In the genomic region with DNA sequence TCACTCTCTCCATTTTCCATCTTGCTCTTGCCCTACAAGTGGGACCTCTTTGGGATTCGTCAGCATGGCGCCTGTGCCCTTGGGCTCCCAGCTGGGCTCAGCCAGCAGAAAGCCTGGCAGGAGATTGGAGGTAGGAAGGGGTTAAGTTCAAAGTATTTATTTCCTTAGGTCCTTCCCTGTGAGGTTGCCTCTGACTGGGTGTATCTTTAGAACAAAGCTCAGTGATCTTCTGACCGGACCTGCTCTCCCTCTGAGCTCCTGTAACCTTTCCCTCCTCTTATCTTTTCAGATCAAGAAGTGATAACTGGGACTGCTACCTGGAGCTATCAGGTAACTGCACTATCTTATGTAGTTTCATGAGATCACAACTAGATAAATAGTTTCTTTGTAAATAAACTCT, we compare ENCODE assay signal across 21 cellular contexts.
DNase-seq lines count a peak whose midpoint lies in the region; ATAC-seq, FAIRE-seq and TF ChIP-seq lines count a peak whose summit lies in the region.
"Had no signal": no experiment of that assay in that cellular context is flagged by ENCODE, and none has a peak within 500 bp of the region (broad histone marks: within the 10 kb centered on the region; RNA-seq: fewer than 3 reads in every experiment).

No MANE protein-coding gene starts in this region.

- 0 out of 2 replicates have a peak overlapping the region, but pooled peaks have one; percentile 8 for H2AFZ ChIP-seq in Loucy (ENCODE audit: low read length)

- H3K27ac Mint-ChIP-seq in Caco-2 (ENCODE audit: unreplicated experiment) (peak overlapping the region; percentile 80), immature natural killer cell (no peak overlapping the region)
- H3K27ac Mint-ChIP-seq: B cell; CD4-positive, alpha-beta memory T cell; HFFc6 had no signal

- H3K27me3 ChIP-seq in Caco-2 (replicated peaks; ENCODE audit: control insufficient read depth, insufficient read depth, low read length) (no peaks in the 10 kb centered on the region), Loucy (ENCODE audit: insufficient read depth, low read length, poor library complexity, severe bottlenecking) (no peaks in the 10 kb centered on the region), small intestine (ENCODE audit: control insufficient read depth in 2 of 2, insufficient read depth in 2 of 2, low read length in 2 of 2) (no peaks in the 10 kb centered on the region), tibial nerve (no peaks in the 10 kb centered on the region)

- no peak overlapping the region for H3K4me2 ChIP-seq in Loucy (ENCODE audit: low read depth, low read length, poor library complexity, severe bottlenecking)

- CTCF ChIA-PET in Caco-2 (lab: Charles Lee) = interaction anchor here (0.7 to 2.8 kb wide), 13 partner anchors 9 to 320 kb away, joined by 3 to 28 read pairs (median 4); no protein-coding TSS in a partner anchor

- DNase-seq in Caco-2 (peak; percentile 74 to 83), left colon (no peak), small intestine (peak; percentile 43), tibial nerve (ENCODE audit: low spot score in 2 of 2) (no peak), immature natural killer cell (no peak)
- no peak for DNase-seq in stimulated activated naive CD4-positive, alpha-beta T cell (lab: John Stamatoyannopoulos, UW)
- DNase-seq: ACHN; C1 segment of cervical spinal cord; CD4-positive, alpha-beta memory T cell; DMS153; DMS79 treated with DMSO at 0.1 percent for 48 hours; EL; GDM1; HCEC 1CT; HFFc6 had no signal

- H3K27ac ChIP-seq in small intestine (ENCODE audit: low read depth in 1 of 2, low read length in 1 of 2) = no peak overlapping the region
- H3K27ac ChIP-seq in tibial nerve = no peak overlapping the region

- H3K4me3 ChIP-seq in Caco-2 (ENCODE audit: low read depth, low read length) (no peak overlapping the region), Loucy (ENCODE audit: low read length, poor library complexity, severe bottlenecking) (no peak overlapping the region), small intestine (ENCODE audit: low read depth in 1 of 2, low read length in 2 of 2) (no peak overlapping the region), tibial nerve (no peak overlapping the region)

- TF ChIP-seq EP300 in tibial nerve (IDR thresholded peaks at IDR 0.05) = no peak

- peak; percentile 83 for ATAC-seq in left colon

- H3K9me3 Mint-ChIP-seq in Caco-2 (ENCODE audit: unreplicated experiment) (no peaks in the 10 kb centered on the region), immature natural killer cell (no peaks in the 10 kb centered on the region)
- H3K9me3 Mint-ChIP-seq: CD4-positive, alpha-beta memory T cell; HFFc6 had no signal

- peaks cover 57% of the 10 kb centered on the region for H3K4me1 Mint-ChIP-seq in Caco-2 (ENCODE audit: low read depth, unreplicated experiment)
- H3K4me1 Mint-ChIP-seq in immature natural killer cell = no peaks in the 10 kb centered on the region
- H3K4me1 Mint-ChIP-seq: B cell; CD4-positive, alpha-beta memory T cell had no signal

- H3K79me2 ChIP-seq in Loucy (ENCODE audit: insufficient read depth, low read length) = no peaks in the 10 kb centered on the region

- no peak for TF ChIP-seq CTCF in Caco-2 (IDR thresholded peaks at IDR 0.05; ENCODE audit: insufficient read depth in 1 of 2, low read depth in 1 of 2, low read length in 1 of 2, severe bottlenecking in 1 of 2, unreplicated experiment in 1 of 2)
- TF ChIP-seq CTCF in Loucy (conservative IDR thresholded peaks at IDR 0.05; ENCODE audit: low read length) = no peak
- no peak for TF ChIP-seq CTCF in tibial nerve (IDR thresholded peaks at IDR 0.05)

- H3K36me3 ChIP-seq in Caco-2 (ENCODE audit: control insufficient read depth, insufficient read depth, low read length) (no peaks in the 10 kb centered on the region), Loucy (ENCODE audit: insufficient read depth, low read length) (no peaks in the 10 kb centered on the region), small intestine (ENCODE audit: control insufficient read depth in 2 of 2, insufficient read depth in 2 of 2, low read length in 2 of 2) (no peaks in the 10 kb centered on the region), tibial nerve (no peaks in the 10 kb centered on the region)

- intact Hi-C loops in Caco-2 (cut with micrococcal nuclease; ENCODE audit: unreplicated experiment) (loop anchor here (1.0 kb wide), 4 partner anchors 13 to 121 kb away; a partner anchor contains a TSS), left colon (cut with DNase I, micrococcal nuclease) (no loop called here)

- no peak for FAIRE-seq in small intestine (lab: Jason Lieb, UNC)
- FAIRE-seq: D721Med, GM19239, H1, HTR-8/SVneo had no signal

- H3K36me3 Mint-ChIP-seq in Caco-2 (ENCODE audit: insufficient read depth, unreplicated experiment) (peaks cover 16% of the 10 kb centered on the region), immature natural killer cell (no peaks in the 10 kb centered on the region)
- H3K36me3 Mint-ChIP-seq: CD4-positive, alpha-beta memory T cell had no signal

- H3K9me2 ChIP-seq in Loucy (replicated peaks; ENCODE audit: low read depth, low read length) = no peaks in the 10 kb centered on the region

- H3K4me1 ChIP-seq in Caco-2 (peaks cover 56% of the 10 kb centered on the region), Loucy (ENCODE audit: insufficient read depth, low read length, poor library complexity, severe bottlenecking) (peaks cover 15% of the 10 kb centered on the region), small intestine (ENCODE audit: control insufficient read depth in 2 of 2, insufficient read depth in 1 of 2, low read depth in 1 of 2, low read length in 1 of 2) (no peaks in the 10 kb centered on the region), tibial nerve (no peaks in the 10 kb centered on the region)

- WGBS in small intestine, 3 donors = 62 to 66% (median 65%) methylated on average over 3 of the region's 3 CpGs
- WGBS in tibial nerve, 2 donors = 73 to 75% methylated on average over 3 of the region's 3 CpGs

- POLR2A ChIA-PET in Caco-2 (lab: Charles Lee) = interaction anchor here (0.6 to 1.2 kb wide), 3 partner anchors 13 to 93 kb away, joined by 3 to 12 read pairs (median 5); no protein-coding TSS in a partner anchor

- no peaks in the 10 kb centered on the region for H3K27me3 Mint-ChIP-seq in Caco-2 (ENCODE audit: insufficient read depth, unreplicated experiment)
- peaks cover 0 to 11% (median 7%) of the 10 kb centered on the region in 3 donors for H3K27me3 Mint-ChIP-seq in immature natural killer cell (ENCODE audit: low read depth in 3 of 3)

- H3K9me3 ChIP-seq in Caco-2 (no peaks in the 10 kb centered on the region), Loucy (ENCODE audit: insufficient read depth, low read depth, low read length) (no peaks in the 10 kb centered on the region), small intestine (ENCODE audit: control insufficient read depth, low read depth) (no peaks in the 10 kb centered on the region), tibial nerve (no peaks in the 10 kb centered on the region)

- no peak for TF ChIP-seq POLR2A in tibial nerve (IDR thresholded peaks at IDR 0.05)

- H3K4me3 Mint-ChIP-seq in Caco-2 (ENCODE audit: unreplicated experiment) (peak overlapping the region; percentile 47), immature natural killer cell (no peak overlapping the region)
- H3K4me3 Mint-ChIP-seq: B cell; CD4-positive, alpha-beta memory T cell; HFFc6 had no signal

- no peak overlapping the region for H3K9ac ChIP-seq in Loucy (ENCODE audit: low read depth, low read length, poor library complexity, severe bottlenecking)

- no TSS peak for BruUV-seq in Caco-2 (replicated peaks; lab: Mats Ljungman, UMichigan)

- no peaks in the 10 kb centered on the region for H4K20me1 ChIP-seq in Loucy (ENCODE audit: insufficient read depth, low read length, poor library complexity, severe bottlenecking)

- no peaks in the 10 kb centered on the region for H3F3A ChIP-seq in Loucy (ENCODE audit: low read depth)

Comparison
In these comparisons a context has a peak if more than half of its experiments do, and no peak if none do; other contexts are left out.
1. DNase-seq: peak in Caco-2 (2 of 2) and small intestine (single experiment); none in left colon (0 of 2), stimulated activated naive CD4-positive, alpha-beta T cell (0 of 6), tibial nerve (0 of 2) and immature natural killer cell (0 of 3).